20 cellular contexts compared by ENCODE assay signal in the genomic region with DNA sequence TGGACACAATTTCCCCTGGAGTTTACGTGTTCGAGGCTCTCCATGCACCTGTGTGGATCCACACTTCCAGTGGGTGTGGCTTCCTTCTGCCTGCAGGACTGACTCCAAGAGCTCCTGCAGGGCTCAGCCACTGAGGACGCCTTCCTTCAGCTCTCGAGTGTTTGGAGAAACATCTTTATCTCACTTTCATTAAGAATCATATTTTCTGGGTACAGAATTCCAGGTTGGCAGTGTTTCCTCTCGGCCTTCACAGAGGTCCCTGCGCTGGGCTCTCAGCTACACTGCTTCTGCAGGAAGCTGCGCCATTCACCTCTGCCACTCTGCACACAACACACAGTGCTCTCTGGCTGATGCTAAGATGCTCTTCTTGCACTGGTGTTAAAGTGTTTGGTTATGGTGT.
A peak's percentile ranks its signal among the peaks of the same experiment; 100 is the strongest.
DNase-seq lines count a peak whose midpoint lies in the region; ATAC-seq and TF ChIP-seq lines count a peak whose summit lies in the region.
"Had no signal": no experiment of that assay in that cellular context is flagged by ENCODE, and none has a peak within 500 bp of the region (broad histone marks: within the 10 kb centered on the region; RNA-seq: fewer than 3 reads in every experiment).

No MANE protein-coding gene starts in this region.

- H3K4me1 ChIP-seq in testis = no peaks in the 10 kb centered on the region
- no peaks in the 10 kb centered on the region for H3K4me1 ChIP-seq in naive thymus-derived CD4-positive, alpha-beta T cell (ENCODE audit: control insufficient read depth in 2 of 2, insufficient read depth in 2 of 2, low read length in 2 of 2)
- H3K4me1 ChIP-seq: SJSA1 had no signal

- TF ChIP-seq CTCF in WTC11 (IDR thresholded peaks at IDR 0.05) = no peak
- no peak for TF ChIP-seq CTCF in osteocyte (IDR thresholded peaks at IDR 0.05)
- TF ChIP-seq CTCF in testis (IDR thresholded peaks at IDR 0.05) = no peak

- H3K27ac ChIP-seq in testis = no peak overlapping the region
- no peak overlapping the region for H3K27ac ChIP-seq in naive thymus-derived CD4-positive, alpha-beta T cell (ENCODE audit: low read depth, low read length)
- H3K27ac ChIP-seq: BLaER1, PC-9, SJSA1 had no signal

- no peaks in the 10 kb centered on the region for H3K27me3 Mint-ChIP-seq in WTC11 (ENCODE audit: low read depth)
- H3K27me3 Mint-ChIP-seq in osteocyte (ENCODE audit: unreplicated experiment) = peaks cover 38% of the 10 kb centered on the region
- H3K27me3 Mint-ChIP-seq in naive thymus-derived CD4-positive, alpha-beta T cell = peaks cover 3 to 24% (median 16%) of the 10 kb centered on the region in 5 donors
- H3K27me3 Mint-ChIP-seq: CD4-positive, CD25-positive, alpha-beta regulatory T cell had no signal

- H3K4me1 Mint-ChIP-seq in WTC11 (peaks cover 2% of the 10 kb centered on the region), osteocyte (ENCODE audit: unreplicated experiment) (no peaks in the 10 kb centered on the region)
- no peaks in the 10 kb centered on the region for H3K4me1 Mint-ChIP-seq in naive thymus-derived CD4-positive, alpha-beta T cell
- H3K4me1 Mint-ChIP-seq: CD4-positive, CD25-positive, alpha-beta regulatory T cell had no signal

- H3K27ac Mint-ChIP-seq in WTC11 = no peak overlapping the region
- H3K27ac Mint-ChIP-seq in osteocyte (ENCODE audit: unreplicated experiment) = no peak overlapping the region
- no peak overlapping the region for H3K27ac Mint-ChIP-seq in naive thymus-derived CD4-positive, alpha-beta T cell
- H3K27ac Mint-ChIP-seq: CD4-positive, CD25-positive, alpha-beta regulatory T cell had no signal

- intact Hi-C loops in testis (cut with DNase I; ENCODE audit: low total_unique reads) = no loop called here
- intact Hi-C loops in naive thymus-derived CD4-positive, alpha-beta T cell (cut with micrococcal nuclease) = no loop called here

- H3K36me3 Mint-ChIP-seq in WTC11 (peaks cover 5% of the 10 kb centered on the region; the same call in 1 of the 2 replicates), osteocyte (ENCODE audit: unreplicated experiment) (no peaks in the 10 kb centered on the region)
- H3K36me3 Mint-ChIP-seq in naive thymus-derived CD4-positive, alpha-beta T cell = peaks cover 0 to 6% (median 0%) of the 10 kb centered on the region in 5 donors
- H3K36me3 Mint-ChIP-seq: CD4-positive, CD25-positive, alpha-beta regulatory T cell had no signal

- 76 to 82% methylated on average over 7 of the region's 7 CpGs for WGBS in testis, 2 donors

- POLR2A ChIA-PET in WTC11 (lab: Charles Lee) = no interaction called here
- POLR2A ChIA-PET in naive thymus-derived CD4-positive, alpha-beta T cell (lab: Charles Lee) = no interaction called here

- no peaks in the 10 kb centered on the region for H3K27me3 ChIP-seq in H7 (ENCODE audit: control insufficient read depth, insufficient read depth, low read length)
- no peaks in the 10 kb centered on the region for H3K27me3 ChIP-seq in testis
- no peaks in the 10 kb centered on the region for H3K27me3 ChIP-seq in naive thymus-derived CD4-positive, alpha-beta T cell (ENCODE audit: control insufficient read depth in 2 of 2, insufficient read depth in 2 of 2, low read length in 2 of 2)
- H3K27me3 ChIP-seq: BLaER1 had no signal

- no peak for TF ChIP-seq POLR2A in testis (IDR thresholded peaks at IDR 0.05)

- ATAC-seq in WTC11 (no peak), HG02885 (IDR thresholded peaks at IDR 0.05; ENCODE audit: poor library complexity, unreplicated experiment) (no peak)
- no peak for ATAC-seq in naive thymus-derived CD4-positive, alpha-beta T cell
- no peak for ATAC-seq in stimulated activated naive CD8-positive, alpha-beta T cell treated with anti-CD3 and anti-CD28 coated beads, Interleukin-15, Interleukin-2, amounts not matched to agents 100 U/mL and 50 U/mL, for 24 hours

- H3K9me3 ChIP-seq in testis = no peaks in the 10 kb centered on the region
- H3K9me3 ChIP-seq in naive thymus-derived CD4-positive, alpha-beta T cell (ENCODE audit: control insufficient read depth in 2 of 3, low read length in 3 of 3) = no peaks in the 10 kb centered on the region
- H3K9me3 ChIP-seq: BLaER1, MG63, SJSA1 had no signal

- peaks cover 14% of the 10 kb centered on the region for H3K9me3 Mint-ChIP-seq in WTC11
- peaks cover 5% of the 10 kb centered on the region for H3K9me3 Mint-ChIP-seq in osteocyte (ENCODE audit: unreplicated experiment)
- peaks cover 0 to 22% (median 7%) of the 10 kb centered on the region in 11 donors for H3K9me3 Mint-ChIP-seq in naive thymus-derived CD4-positive, alpha-beta T cell

- H3K4me3 Mint-ChIP-seq in WTC11 (no peak overlapping the region), osteocyte (ENCODE audit: unreplicated experiment) (no peak overlapping the region)
- no peak overlapping the region for H3K4me3 Mint-ChIP-seq in naive thymus-derived CD4-positive, alpha-beta T cell
- H3K4me3 Mint-ChIP-seq: CD4-positive, CD25-positive, alpha-beta regulatory T cell had no signal

- DNase-seq in H7 (peak; percentile 33), WTC11 (ENCODE audit: low spot score) (peak; percentile 5), osteocyte (ENCODE audit: extremely low spot score, unreplicated experiment) (peak; percentile 51), testis (peak; percentile 3)
- no peak for DNase-seq in naive thymus-derived CD4-positive, alpha-beta T cell
- no peak for DNase-seq in stimulated activated CD4-positive, alpha-beta T cell treated with anti-CD3 and anti-CD28 coated beads, Interleukin-1b, Interleukin-23, amount 100 ng/mL, for 48 hours
- DNase-seq in stimulated activated naive CD8-positive, alpha-beta T cell treated with anti-CD3 and anti-CD28 coated beads, Interleukin-15, Interleukin-2, amounts not matched to agents 100 U/mL and 50 U/mL, for 24 hours = no peak
- DNase-seq: CD4-positive, CD25-positive, alpha-beta regulatory T cell; DMS153; DND-41; KBM-7; MG63; NCI-H2029 treated with DMSO at 0.1 percent for 48 hours; NCI-H446 treated with DMSO at 0.1 percent for 48 hours; NCI-H526 treated with DMSO at 0.1 percent for 48 hours; PC-9; Right ventricle myocardium superior had no signal

- CTCF ChIA-PET in WTC11 (lab: Charles Lee) = no interaction called here
- CTCF ChIA-PET in naive thymus-derived CD4-positive, alpha-beta T cell (lab: Charles Lee) = no interaction called here

- H3K4me3 ChIP-seq in H7 (ENCODE audit: insufficient read depth, low read depth, low read length) (no peak overlapping the region), testis (no peak overlapping the region)
- no peak overlapping the region for H3K4me3 ChIP-seq in naive thymus-derived CD4-positive, alpha-beta T cell (ENCODE audit: low read length)
- H3K4me3 ChIP-seq: BLaER1, MG63, PC-9, SJSA1 had no signal

- no peaks in the 10 kb centered on the region for H3K36me3 ChIP-seq in H7 (replicated peaks; ENCODE audit: control insufficient read depth, insufficient read depth, low read length)
- no peaks in the 10 kb centered on the region for H3K36me3 ChIP-seq in testis (ENCODE audit: low read depth, missing control alignments)
- no peaks in the 10 kb centered on the region for H3K36me3 ChIP-seq in naive thymus-derived CD4-positive, alpha-beta T cell (ENCODE audit: control insufficient read depth in 2 of 3, insufficient read depth in 3 of 3, low read length in 3 of 3)
- H3K36me3 ChIP-seq: BLaER1, MG63, SJSA1 had no signal

TF ChIP-seq in WTC11, 78 proteins besides CTCF, POLR2A, EP300 and RAD21:
- no peak for TF ChIP-seq RORB (CRISPR knock-in tag; IDR thresholded peaks at IDR 0.05)
- TF ChIP-seq, protein P1, sequence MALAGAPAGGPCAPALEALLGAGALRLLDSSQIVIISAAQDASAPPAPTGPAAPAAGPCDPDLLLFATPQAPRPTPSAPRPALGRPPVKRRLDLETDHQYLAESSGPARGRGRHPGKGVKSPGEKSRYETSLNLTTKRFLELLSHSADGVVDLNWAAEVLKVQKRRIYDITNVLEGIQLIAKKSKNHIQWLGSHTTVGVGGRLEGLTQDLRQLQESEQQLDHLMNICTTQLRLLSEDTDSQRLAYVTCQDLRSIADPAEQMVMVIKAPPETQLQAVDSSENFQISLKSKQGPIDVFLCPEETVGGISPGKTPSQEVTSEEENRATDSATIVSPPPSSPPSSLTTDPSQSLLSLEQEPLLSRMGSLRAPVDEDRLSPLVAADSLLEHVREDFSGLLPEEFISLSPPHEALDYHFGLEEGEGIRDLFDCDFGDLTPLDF (CRISPR knock-in tag; IDR thresholded peaks at IDR 0.05) = no peak
- TF ChIP-seq ATF1 (CRISPR knock-in tag; IDR thresholded peaks at IDR 0.05) = no peak
- TF ChIP-seq NR2C2 (CRISPR knock-in tag; IDR thresholded peaks at IDR 0.05) = no peak
- no peak for TF ChIP-seq NFYB (CRISPR knock-in tag; conservative IDR thresholded peaks at IDR 0.05; ENCODE audit: low read depth)
- TF ChIP-seq STAT6 (CRISPR knock-in tag; conservative IDR thresholded peaks at IDR 0.05; ENCODE audit: low read depth) = no peak
- no peak for TF ChIP-seq ZNF121 (CRISPR knock-in tag; IDR thresholded peaks at IDR 0.05)
- TF ChIP-seq, protein P2, sequence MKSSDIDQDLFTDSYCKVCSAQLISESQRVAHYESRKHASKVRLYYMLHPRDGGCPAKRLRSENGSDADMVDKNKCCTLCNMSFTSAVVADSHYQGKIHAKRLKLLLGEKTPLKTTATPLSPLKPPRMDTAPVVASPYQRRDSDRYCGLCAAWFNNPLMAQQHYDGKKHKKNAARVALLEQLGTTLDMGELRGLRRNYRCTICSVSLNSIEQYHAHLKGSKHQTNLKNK (CRISPR knock-in tag; IDR thresholded peaks at IDR 0.05) = no peak
- TF ChIP-seq SP1 (CRISPR knock-in tag; conservative IDR thresholded peaks at IDR 0.05) = no peak

Comparison
In these comparisons a context has a peak if more than half of its experiments do, and no peak if none do; other contexts are left out.
1. DNase-seq: peak in H7 (single experiment), WTC11 (single experiment), osteocyte (single experiment) and testis (single experiment); none in naive thymus-derived CD4-positive, alpha-beta T cell (0 of 9), stimulated activated CD4-positive, alpha-beta T cell treated with anti-CD3 and anti-CD28 coated beads, Interleukin-1b, Interleukin-23, amount 100 ng/mL, for 48 hours (single experiment) and stimulated activated naive CD8-positive, alpha-beta T cell treated with anti-CD3 and anti-CD28 coated beads, Interleukin-15, Interleukin-2, amounts not matched to agents 100 U/mL and 50 U/mL, for 24 hours (single experiment).